Comparison of ENCODE assay signal across 1 cellular context in genomic region chr4:105305019-105305836, GRCh38.
TF ChIP-seq lines count a peak whose summit lies in the region.

No MANE protein-coding gene starts in this region.

TF ChIP-seq in GM12878, 131 proteins besides CTCF, POLR2A, EP300 and RAD21 (continued from another document and continues in another):
- no peak for TF ChIP-seq E4F1 (IDR thresholded peaks at IDR 0.05; ENCODE audit: borderline replicate concordance, partially characterized antibody)
- no peak for TF ChIP-seq EZH2 (IDR thresholded peaks at IDR 0.05; ENCODE audit: borderline replicate concordance, control insufficient read depth, low read depth, low read length)
- TF ChIP-seq STAT1 (conservative IDR thresholded peaks at IDR 0.05), result no peak
- TF ChIP-seq ZZZ3 (IDR thresholded peaks at IDR 0.05; ENCODE audit: control insufficient read depth, insufficient read length, low read depth), result no peak
- no peak for TF ChIP-seq TAF1 (IDR thresholded peaks at IDR 0.05; ENCODE audit: borderline replicate concordance, low read depth, low read length)
- TF ChIP-seq TCF12 (IDR thresholded peaks at IDR 0.05; ENCODE audit: low read depth, low read length), result no peak
- no peak for TF ChIP-seq USF1 (IDR thresholded peaks at IDR 0.05; ENCODE audit: borderline replicate concordance, extremely low read length, insufficient read depth, low read depth, low read length)
- no peak for TF ChIP-seq ZNF384 (IDR thresholded peaks at IDR 0.05; ENCODE audit: borderline replicate concordance, low read depth, low read length)
- 0 out of 2 replicates have a peak, but pooled peaks have one; percentile 23 for TF ChIP-seq CHD4 (IDR thresholded peaks at IDR 0.05)
- no peak for TF ChIP-seq RCOR1 (conservative IDR thresholded peaks at IDR 0.05; ENCODE audit: low read depth, low read length)
- TF ChIP-seq ZBTB4 (CRISPR knock-in tag; IDR thresholded peaks at IDR 0.05), result no peak
- TF ChIP-seq YBX1 (IDR thresholded peaks at IDR 0.05), result no peak
- TF ChIP-seq PBX3 (IDR thresholded peaks at IDR 0.05; ENCODE audit: insufficient replicate concordance, low read depth, low read length), result no peak
- no peak for TF ChIP-seq WRNIP1 (IDR thresholded peaks at IDR 0.05; ENCODE audit: borderline replicate concordance, low read depth, low read length)
- peak; percentile 55 for TF ChIP-seq TCF7 (IDR thresholded peaks at IDR 0.05; ENCODE audit: borderline replicate concordance)
- TF ChIP-seq SMAD1 (IDR thresholded peaks at IDR 0.05; ENCODE audit: low read depth, partially characterized antibody), result no peak
- peak; percentile 51 for TF ChIP-seq IKZF1 (conservative IDR thresholded peaks at IDR 0.05)
- no peak for TF ChIP-seq PKNOX1 (IDR thresholded peaks at IDR 0.05)
- no peak; the same call in 1 of the 2 replicates for TF ChIP-seq NR2F1 (conservative IDR thresholded peaks at IDR 0.05)
- TF ChIP-seq SRF (IDR thresholded peaks at IDR 0.05; ENCODE audit: low read depth in 2 of 2, low read length in 2 of 2), result peak in 1 of 2 experiments; percentile 25; a peak in 1 of 4 replicates
- TF ChIP-seq SMARCA5 (IDR thresholded peaks at IDR 0.05), result peak; percentile 38; the same call in 1 of the 2 replicates
- no peak for TF ChIP-seq HDGF (IDR thresholded peaks at IDR 0.05)
- peak in 1 of 2 experiments; percentile 68; a peak in 2 of 4 replicates for TF ChIP-seq CEBPB (IDR thresholded peaks at IDR 0.05; ENCODE audit: borderline replicate concordance in 1 of 2, low read depth in 2 of 2, low read length in 2 of 2)
- peak; percentile 53 for TF ChIP-seq BCL3 (IDR thresholded peaks at IDR 0.05; ENCODE audit: borderline replicate concordance, insufficient read depth, low read depth, low read length, poor library complexity, severe bottlenecking)
- no peak for TF ChIP-seq NR2C2 (IDR thresholded peaks at IDR 0.05; ENCODE audit: borderline replicate concordance, control insufficient read depth, insufficient read length, low read depth)
- no peak for TF ChIP-seq RBBP5 (conservative IDR thresholded peaks at IDR 0.05)
- TF ChIP-seq ZNF592 (IDR thresholded peaks at IDR 0.05), result no peak
- TF ChIP-seq POLR2AphosphoS5 (IDR thresholded peaks at IDR 0.05; ENCODE audit: low read length), result no peak
- no peak for TF ChIP-seq BRCA1 (IDR thresholded peaks at IDR 0.05; ENCODE audit: low read depth, low read length)
- peak; percentile 91 for TF ChIP-seq MTA3 (IDR thresholded peaks at IDR 0.05; ENCODE audit: borderline replicate concordance, low read length)
- no peak for TF ChIP-seq ASH2L (IDR thresholded peaks at IDR 0.05; ENCODE audit: borderline replicate concordance, low read depth)
- TF ChIP-seq RUNX3 (IDR thresholded peaks at IDR 0.05; ENCODE audit: low read length), result peak; percentile 73; the same call in 1 of the 2 replicates
- no peak for TF ChIP-seq KLF5 (IDR thresholded peaks at IDR 0.05; ENCODE audit: partially characterized antibody)
- peak; percentile 78 for TF ChIP-seq IRF4 (IDR thresholded peaks at IDR 0.05; ENCODE audit: low read depth, low read length)
- no peak for TF ChIP-seq SIN3A (IDR thresholded peaks at IDR 0.05; ENCODE audit: low read depth, low read length)
- TF ChIP-seq USF2 (IDR thresholded peaks at IDR 0.05; ENCODE audit: borderline replicate concordance, low read depth, low read length), result no peak
- TF ChIP-seq ELK1 (IDR thresholded peaks at IDR 0.05; ENCODE audit: low read depth, low read length), result no peak
- TF ChIP-seq E2F8 (IDR thresholded peaks at IDR 0.05; ENCODE audit: low read depth, partially characterized antibody), result no peak
- TF ChIP-seq IKZF2 (IDR thresholded peaks at IDR 0.05), result peak in 1 of 2 experiments; percentile 11; a peak in 2 of 4 replicates
